In genomic region chr15:72231066-72231846, GRCh38 we compare ENCODE assay signal across 1 cellular context.
A peak's percentile ranks its signal among the peaks of the same experiment; 100 is the strongest.
TF ChIP-seq lines count a peak whose summit lies in the region.

PKM (minus strand) TSS chr15:72231190; CDS start chr15:72219097, 12,093 bp downstream.

TF ChIP-seq in HepG2, 621 proteins besides CTCF, POLR2A, EP300 and RAD21 (continued from another document and continues in another):
- TF ChIP-seq ZNF646 (CRISPR knock-in tag; IDR thresholded peaks at IDR 0.05) (no peak), ZNF672 (CRISPR knock-in tag; IDR thresholded peaks at IDR 0.05) (no peak), KDM5B (CRISPR knock-in tag; IDR thresholded peaks at IDR 0.05; ENCODE audit: borderline replicate concordance) (peak; percentile 86; the same call in 1 of the 2 replicates), NKX3-1 (CRISPR knock-in tag; IDR thresholded peaks at IDR 0.05) (no peak), GPBP1L1 (CRISPR knock-in tag; IDR thresholded peaks at IDR 0.05) (no peak), TARDBP (CRISPR knock-in tag; IDR thresholded peaks at IDR 0.05) (peak; percentile 59; the same call in 1 of the 2 replicates), MAF1 (CRISPR knock-in tag; IDR thresholded peaks at IDR 0.05; ENCODE audit: borderline replicate concordance) (peak; percentile 45; the same call in 1 of the 2 replicates), HBP1 (CRISPR knock-in tag; IDR thresholded peaks at IDR 0.05; ENCODE audit: low read depth) (0 out of 2 replicates have a peak, but pooled peaks have one; percentile 70), ZNF558 (CRISPR knock-in tag; IDR thresholded peaks at IDR 0.05; ENCODE audit: borderline replicate concordance) (no peak; the same call in 1 of the 2 replicates), KLF15 (CRISPR knock-in tag; IDR thresholded peaks at IDR 0.05; ENCODE audit: borderline replicate concordance) (0 out of 2 replicates have a peak, but pooled peaks have one; percentile 46), CENPX (CRISPR knock-in tag; IDR thresholded peaks at IDR 0.05) (no peak), ZBTB4 (CRISPR knock-in tag; IDR thresholded peaks at IDR 0.05; ENCODE audit: borderline replicate concordance) (no peak), ZNF569 (CRISPR knock-in tag; IDR thresholded peaks at IDR 0.05; ENCODE audit: borderline replicate concordance) (peak; percentile 83; the same call in 1 of the 2 replicates), HDAC6 (IDR thresholded peaks at IDR 0.05; ENCODE audit: low read depth, low read length) (no peak), GTF3A (CRISPR knock-in tag; conservative IDR thresholded peaks at IDR 0.05) (0 out of 2 replicates have a peak, but pooled peaks have one; percentile 6), TBL1XR1 (IDR thresholded peaks at IDR 0.05; ENCODE audit: borderline replicate concordance, low read length, partially characterized antibody) (no peak), JARID2 (CRISPR knock-in tag; IDR thresholded peaks at IDR 0.05; ENCODE audit: insufficient replicate concordance) (no peak)
- TF ChIP-seq, protein P1, sequence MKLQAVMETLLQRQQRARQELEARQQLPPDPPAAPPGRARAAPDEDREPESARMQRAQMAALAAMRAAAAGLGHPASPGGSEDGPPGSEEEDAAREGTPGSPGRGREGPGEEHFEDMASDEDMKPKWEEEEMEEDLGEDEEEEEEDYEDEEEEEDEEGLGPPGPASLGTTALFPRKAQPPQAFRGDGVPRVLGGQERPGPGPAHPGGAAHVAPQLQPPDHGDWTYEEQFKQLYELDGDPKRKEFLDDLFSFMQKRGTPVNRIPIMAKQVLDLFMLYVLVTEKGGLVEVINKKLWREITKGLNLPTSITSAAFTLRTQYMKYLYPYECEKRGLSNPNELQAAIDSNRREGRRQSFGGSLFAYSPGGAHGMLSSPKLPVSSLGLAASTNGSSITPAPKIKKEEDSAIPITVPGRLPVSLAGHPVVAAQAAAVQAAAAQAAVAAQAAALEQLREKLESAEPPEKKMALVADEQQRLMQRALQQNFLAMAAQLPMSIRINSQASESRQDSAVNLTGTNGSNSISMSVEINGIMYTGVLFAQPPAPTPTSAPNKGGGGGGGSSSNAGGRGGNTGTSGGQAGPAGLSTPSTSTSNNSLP (IDR thresholded peaks at IDR 0.05; ENCODE audit: low read depth, low read length), result peak; percentile 89
- TF ChIP-seq, protein P2, sequence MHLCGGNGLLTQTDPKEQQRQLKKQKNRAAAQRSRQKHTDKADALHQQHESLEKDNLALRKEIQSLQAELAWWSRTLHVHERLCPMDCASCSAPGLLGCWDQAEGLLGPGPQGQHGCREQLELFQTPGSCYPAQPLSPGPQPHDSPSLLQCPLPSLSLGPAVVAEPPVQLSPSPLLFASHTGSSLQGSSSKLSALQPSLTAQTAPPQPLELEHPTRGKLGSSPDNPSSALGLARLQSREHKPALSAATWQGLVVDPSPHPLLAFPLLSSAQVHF (CRISPR knock-in tag; IDR thresholded peaks at IDR 0.05), result no peak; the same call in 1 of the 2 replicates
- TF ChIP-seq, protein P3, sequence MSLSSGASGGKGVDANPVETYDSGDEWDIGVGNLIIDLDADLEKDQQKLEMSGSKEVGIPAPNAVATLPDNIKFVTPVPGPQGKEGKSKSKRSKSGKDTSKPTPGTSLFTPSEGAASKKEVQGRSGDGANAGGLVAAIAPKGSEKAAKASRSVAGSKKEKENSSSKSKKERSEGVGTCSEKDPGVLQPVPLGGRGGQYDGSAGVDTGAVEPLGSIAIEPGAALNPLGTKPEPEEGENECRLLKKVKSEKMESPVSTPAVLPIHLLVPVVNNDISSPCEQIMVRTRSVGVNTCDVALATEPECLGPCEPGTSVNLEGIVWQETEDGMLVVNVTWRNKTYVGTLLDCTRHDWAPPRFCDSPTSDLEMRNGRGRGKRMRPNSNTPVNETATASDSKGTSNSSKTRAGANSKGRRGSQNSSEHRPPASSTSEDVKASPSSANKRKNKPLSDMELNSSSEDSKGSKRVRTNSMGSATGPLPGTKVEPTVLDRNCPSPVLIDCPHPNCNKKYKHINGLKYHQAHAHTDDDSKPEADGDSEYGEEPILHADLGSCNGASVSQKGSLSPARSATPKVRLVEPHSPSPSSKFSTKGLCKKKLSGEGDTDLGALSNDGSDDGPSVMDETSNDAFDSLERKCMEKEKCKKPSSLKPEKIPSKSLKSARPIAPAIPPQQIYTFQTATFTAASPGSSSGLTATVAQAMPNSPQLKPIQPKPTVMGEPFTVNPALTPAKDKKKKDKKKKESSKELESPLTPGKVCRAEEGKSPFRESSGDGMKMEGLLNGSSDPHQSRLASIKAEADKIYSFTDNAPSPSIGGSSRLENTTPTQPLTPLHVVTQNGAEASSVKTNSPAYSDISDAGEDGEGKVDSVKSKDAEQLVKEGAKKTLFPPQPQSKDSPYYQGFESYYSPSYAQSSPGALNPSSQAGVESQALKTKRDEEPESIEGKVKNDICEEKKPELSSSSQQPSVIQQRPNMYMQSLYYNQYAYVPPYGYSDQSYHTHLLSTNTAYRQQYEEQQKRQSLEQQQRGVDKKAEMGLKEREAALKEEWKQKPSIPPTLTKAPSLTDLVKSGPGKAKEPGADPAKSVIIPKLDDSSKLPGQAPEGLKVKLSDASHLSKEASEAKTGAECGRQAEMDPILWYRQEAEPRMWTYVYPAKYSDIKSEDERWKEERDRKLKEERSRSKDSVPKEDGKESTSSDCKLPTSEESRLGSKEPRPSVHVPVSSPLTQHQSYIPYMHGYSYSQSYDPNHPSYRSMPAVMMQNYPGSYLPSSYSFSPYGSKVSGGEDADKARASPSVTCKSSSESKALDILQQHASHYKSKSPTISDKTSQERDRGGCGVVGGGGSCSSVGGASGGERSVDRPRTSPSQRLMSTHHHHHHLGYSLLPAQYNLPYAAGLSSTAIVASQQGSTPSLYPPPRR (CRISPR knock-in tag; IDR thresholded peaks at IDR 0.05; ENCODE audit: borderline replicate concordance), result no peak
- TF ChIP-seq, protein P4, sequence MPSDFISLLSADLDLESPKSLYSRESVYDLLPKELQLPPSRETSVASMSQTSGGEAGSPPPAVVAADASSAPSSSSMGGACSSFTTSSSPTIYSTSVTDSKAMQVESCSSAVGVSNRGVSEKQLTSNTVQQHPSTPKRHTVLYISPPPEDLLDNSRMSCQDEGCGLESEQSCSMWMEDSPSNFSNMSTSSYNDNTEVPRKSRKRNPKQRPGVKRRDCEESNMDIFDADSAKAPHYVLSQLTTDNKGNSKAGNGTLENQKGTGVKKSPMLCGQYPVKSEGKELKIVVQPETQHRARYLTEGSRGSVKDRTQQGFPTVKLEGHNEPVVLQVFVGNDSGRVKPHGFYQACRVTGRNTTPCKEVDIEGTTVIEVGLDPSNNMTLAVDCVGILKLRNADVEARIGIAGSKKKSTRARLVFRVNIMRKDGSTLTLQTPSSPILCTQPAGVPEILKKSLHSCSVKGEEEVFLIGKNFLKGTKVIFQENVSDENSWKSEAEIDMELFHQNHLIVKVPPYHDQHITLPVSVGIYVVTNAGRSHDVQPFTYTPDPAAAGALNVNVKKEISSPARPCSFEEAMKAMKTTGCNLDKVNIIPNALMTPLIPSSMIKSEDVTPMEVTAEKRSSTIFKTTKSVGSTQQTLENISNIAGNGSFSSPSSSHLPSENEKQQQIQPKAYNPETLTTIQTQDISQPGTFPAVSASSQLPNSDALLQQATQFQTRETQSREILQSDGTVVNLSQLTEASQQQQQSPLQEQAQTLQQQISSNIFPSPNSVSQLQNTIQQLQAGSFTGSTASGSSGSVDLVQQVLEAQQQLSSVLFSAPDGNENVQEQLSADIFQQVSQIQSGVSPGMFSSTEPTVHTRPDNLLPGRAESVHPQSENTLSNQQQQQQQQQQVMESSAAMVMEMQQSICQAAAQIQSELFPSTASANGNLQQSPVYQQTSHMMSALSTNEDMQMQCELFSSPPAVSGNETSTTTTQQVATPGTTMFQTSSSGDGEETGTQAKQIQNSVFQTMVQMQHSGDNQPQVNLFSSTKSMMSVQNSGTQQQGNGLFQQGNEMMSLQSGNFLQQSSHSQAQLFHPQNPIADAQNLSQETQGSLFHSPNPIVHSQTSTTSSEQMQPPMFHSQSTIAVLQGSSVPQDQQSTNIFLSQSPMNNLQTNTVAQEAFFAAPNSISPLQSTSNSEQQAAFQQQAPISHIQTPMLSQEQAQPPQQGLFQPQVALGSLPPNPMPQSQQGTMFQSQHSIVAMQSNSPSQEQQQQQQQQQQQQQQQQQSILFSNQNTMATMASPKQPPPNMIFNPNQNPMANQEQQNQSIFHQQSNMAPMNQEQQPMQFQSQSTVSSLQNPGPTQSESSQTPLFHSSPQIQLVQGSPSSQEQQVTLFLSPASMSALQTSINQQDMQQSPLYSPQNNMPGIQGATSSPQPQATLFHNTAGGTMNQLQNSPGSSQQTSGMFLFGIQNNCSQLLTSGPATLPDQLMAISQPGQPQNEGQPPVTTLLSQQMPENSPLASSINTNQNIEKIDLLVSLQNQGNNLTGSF (CRISPR knock-in tag; IDR thresholded peaks at IDR 0.05), result no peak
